8 cellular contexts compared by ENCODE assay signal in genomic region chr16:1420540-1421205, GRCh38. TPM values are rescaled to one million over a fixed set of nuclear protein-coding genes. Genes with fewer than 3 reads are reported as not detected.
A peak's percentile ranks its signal among the peaks of the same experiment; 100 is the strongest.
DNase-seq lines count a peak whose midpoint lies in the region; ATAC-seq and TF ChIP-seq lines count a peak whose summit lies in the region.

Gene UQCC4 (minus strand): TSS chr16:1420747. CDS start chr16:1420723, 24 bp downstream.

- H3K36me3 Mint-ChIP-seq in endodermal cell (ENCODE audit: low read depth) = no peaks in the 10 kb centered on the region

- peak within 1 kb of the TSS; percentile 96 for H3K9ac ChIP-seq in NT2/D1 (ENCODE audit: insufficient read length, low read depth)
- peak within 1 kb of the TSS; percentile 87 for H3K9ac ChIP-seq in endodermal cell (ENCODE audit: extremely low read depth, low read length, poor library complexity, severe bottlenecking)

- peaks cover 2% of the 10 kb centered on the region for H3K4me1 Mint-ChIP-seq in endodermal cell

- no peak for TF ChIP-seq CTCF in endodermal cell (conservative IDR thresholded peaks at IDR 0.05)

- H3K4me3 Mint-ChIP-seq in endodermal cell = peak within 1 kb of the TSS; percentile 81

- peaks cover 6% of the 10 kb centered on the region; the same call in 1 of the 2 replicates for H3K9me3 ChIP-seq in NT2/D1 (ENCODE audit: insufficient read depth, low read length)
- H3K9me3 ChIP-seq in endodermal cell (ENCODE audit: control insufficient read depth, low read length) = peaks cover 6% of the 10 kb centered on the region

- H3K4me1 ChIP-seq in NT2/D1 (ENCODE audit: insufficient read depth, insufficient read length) (no peaks in the 10 kb centered on the region), endodermal cell (ENCODE audit: control insufficient read depth, insufficient read depth, low read length) (peaks cover 3% of the 10 kb centered on the region)

- no peaks in the 10 kb centered on the region for H3K27me3 Mint-ChIP-seq in endodermal cell (ENCODE audit: insufficient read depth)

- H3K9me3 Mint-ChIP-seq in endodermal cell = peaks cover 5% of the 10 kb centered on the region

- ATAC-seq in GM21381 (IDR thresholded peaks at IDR 0.05; ENCODE audit: unreplicated experiment) = peak; percentile 95

- no peak within 1 kb of the TSS for H3K27ac ChIP-seq in endodermal cell (ENCODE audit: low read depth, low read length)

- WGBS in endodermal cell (ENCODE audit: insufficient coverage in 1 of 2, insufficient read length in 1 of 2), 2 experiments = 0% methylated on average over 55 to 71 of the region's 71 CpGs

- H3K27me3 ChIP-seq in NT2/D1 (ENCODE audit: insufficient read depth, insufficient read length) (no peaks in the 10 kb centered on the region), endodermal cell (ENCODE audit: control insufficient read depth, insufficient read depth, low read length, poor library complexity, severe bottlenecking) (no peaks in the 10 kb centered on the region)

- peaks cover 25% of the 10 kb centered on the region for H3K36me3 ChIP-seq in NT2/D1 (ENCODE audit: insufficient read depth, insufficient read length, low read length)
- H3K36me3 ChIP-seq in endodermal cell (ENCODE audit: control insufficient read depth, insufficient read depth, low read length) = peaks cover 4% of the 10 kb centered on the region

- H3K4me3 ChIP-seq in NT2/D1 (ENCODE audit: insufficient read length, low read depth) = peak within 1 kb of the TSS; percentile 92
- H3K4me3 ChIP-seq in endodermal cell (ENCODE audit: low read length) = peak within 1 kb of the TSS; percentile 99

- H3K27ac Mint-ChIP-seq in endodermal cell = peak within 1 kb of the TSS; percentile 95

- peak; percentile 99 for DNase-seq in COR-L47 (lab: John Stamatoyannopoulos, UW)
- peak in 75 of 76 experiments; percentile 72 to 98 (median 95) for DNase-seq in HUDEP-2 (lab: John Stamatoyannopoulos, UW; ENCODE audit: unreplicated experiment in 76 of 76)
- peak; percentile 99 for DNase-seq in NT2/D1 (ENCODE audit: low read depth, low spot score)
- peak; percentile 97 for DNase-seq in activated CD8-positive, alpha-beta memory T cell treated with anti-CD3 and anti-CD28 coated beads, Interleukin-2, amount 50 U/mL, for 1 hour (ENCODE audit: extremely low read depth)
- peak; percentile 99 for DNase-seq in endodermal cell
- DNase-seq in mesenteric fat pad (ENCODE audit: low spot score) = peak; percentile 100
- DNase-seq in stimulated activated CD8-positive, alpha-beta memory T cell treated with anti-CD3 and anti-CD28 coated beads, Interleukin-15, amount 100 ng/mL, for 24 hours (ENCODE audit: low read depth) = peak; percentile 100

RNA-seq across cellular contexts. Expression of gene UQCC4, which starts in this region (rescaled TPM):
- 10 to 100 TPM in 1 of 2 donors, 1 to 10 TPM in 1; 9.2 to 10.9 TPM for total RNA-seq in endodermal cell
- 17.1 TPM for polyA plus RNA-seq in endodermal cell (2013, experiment 1 of 2)
- 13.9 TPM for polyA plus RNA-seq in endodermal cell (2013, experiment 2 of 2)
- total RNA-seq in mesenteric fat pad = 13.0 TPM
